Comparison of ENCODE assay signal across 28 cellular contexts in genomic region chr1:167496962-167497619, GRCh38. TPM values are rescaled to one million over a fixed set of nuclear protein-coding genes. Genes with fewer than 3 reads are reported as not detected.
DNase-seq lines count a peak whose midpoint lies in the region; ATAC-seq lines count a peak whose summit lies in the region.
"Had no signal": no experiment of that assay in that cellular context is flagged by ENCODE, and none has a peak within 500 bp of the region (broad histone marks: within the 10 kb centered on the region; RNA-seq: fewer than 3 reads in every experiment).

No MANE protein-coding gene starts in this region.

- peaks cover 32% of the 10 kb centered on the region for H3K36me3 ChIP-seq in CD4-positive, alpha-beta memory T cell (ENCODE audit: insufficient read depth, low read length)
- H3K36me3 ChIP-seq: left ventricle myocardium inferior, tibial nerve had no signal

- peaks cover 81 to 100% (median 92%) of the 10 kb centered on the region in 4 donors for H3K4me1 Mint-ChIP-seq in CD4-positive, alpha-beta memory T cell
- H3K4me1 Mint-ChIP-seq in T-helper 17 cell = peaks cover 87% of the 10 kb centered on the region
- H3K4me1 Mint-ChIP-seq in effector memory CD8-positive, alpha-beta T cell (ENCODE audit: low read depth in 2 of 2) = peaks cover 81 to 89% of the 10 kb centered on the region in 2 donors

- H3K4me3 Mint-ChIP-seq in CD4-positive, alpha-beta memory T cell = peak overlapping the region in 5 of 8 donors; percentile 49 to 60 (median 53)
- H3K4me3 Mint-ChIP-seq in T-helper 17 cell = peak overlapping the region; percentile 28
- H3K4me3 Mint-ChIP-seq in effector memory CD8-positive, alpha-beta T cell = peak overlapping the region; percentile 5 to 24

- intact Hi-C loops in CD4-positive, alpha-beta memory T cell (cut with micrococcal nuclease) = loop anchor here (2.0 to 10.0 kb wide), 2 partner anchors 14 to 58 kb away; partner anchors contain the start of gene CREG1

- H3K4me1 ChIP-seq in CD4-positive, alpha-beta memory T cell (ENCODE audit: insufficient read depth, low read length) = peaks cover 100% of the 10 kb centered on the region
- H3K4me1 ChIP-seq: left ventricle myocardium inferior had no signal

- H3K27ac Mint-ChIP-seq in CD4-positive, alpha-beta memory T cell = peak overlapping the region; percentile 46 to 100 (median 86)
- peak overlapping the region; percentile 98 for H3K27ac Mint-ChIP-seq in T-helper 17 cell
- peak overlapping the region; percentile 94 for H3K27ac Mint-ChIP-seq in effector memory CD8-positive, alpha-beta T cell

- H3K27me3 Mint-ChIP-seq in CD4-positive, alpha-beta memory T cell = no peaks in the 10 kb centered on the region
- no peaks in the 10 kb centered on the region for H3K27me3 Mint-ChIP-seq in T-helper 17 cell
- H3K27me3 Mint-ChIP-seq in effector memory CD8-positive, alpha-beta T cell = no peaks in the 10 kb centered on the region

- peaks cover 50 to 85% of the 10 kb centered on the region in 2 donors for H3K36me3 Mint-ChIP-seq in CD4-positive, alpha-beta memory T cell
- H3K36me3 Mint-ChIP-seq in T-helper 17 cell (ENCODE audit: low read depth) = peaks cover 10% of the 10 kb centered on the region
- peaks cover 66% of the 10 kb centered on the region for H3K36me3 Mint-ChIP-seq in effector memory CD8-positive, alpha-beta T cell (ENCODE audit: insufficient read depth)

- ATAC-seq in T-helper 17 cell (no peak), GM18519 (IDR thresholded peaks at IDR 0.05; ENCODE audit: low FRiP score, unreplicated experiment) (no peak)
- ATAC-seq in effector memory CD8-positive, alpha-beta T cell (replicated peaks) = no peak

- no peaks in the 10 kb centered on the region for H3K9me3 ChIP-seq in CD4-positive, alpha-beta memory T cell (ENCODE audit: control insufficient read depth in 1 of 2, low read length in 2 of 2)
- H3K9me3 ChIP-seq in T-helper 17 cell (ENCODE audit: control insufficient read depth, low read length, poor library complexity, severe bottlenecking) = no peaks in the 10 kb centered on the region
- H3K9me3 ChIP-seq: left ventricle myocardium inferior, SK-N-SH, tibial nerve had no signal

- no peaks in the 10 kb centered on the region for H3K27me3 ChIP-seq in CD4-positive, alpha-beta memory T cell (ENCODE audit: insufficient read depth, low read length)

- H3K9me3 Mint-ChIP-seq in CD4-positive, alpha-beta memory T cell = no peaks in the 10 kb centered on the region
- no peaks in the 10 kb centered on the region for H3K9me3 Mint-ChIP-seq in effector memory CD8-positive, alpha-beta T cell

- DNase-seq in NOMO-1 treated with DMSO at 0.1 percent for 48 hours (lab: John Stamatoyannopoulos, UW; ENCODE audit: unreplicated experiment) = peak; percentile 42
- no peak for DNase-seq in NOMO-1 treated with dmso at 0.1 percent for 144 hours (lab: John Stamatoyannopoulos, UW; ENCODE audit: unreplicated experiment)
- no peak for DNase-seq in CD4-positive, alpha-beta memory T cell
- no peak for DNase-seq in T-helper 17 cell
- DNase-seq in effector memory CD8-positive, alpha-beta T cell = no peak
- DNase-seq in NCI-H524 treated with DMSO at 0.1 percent for 48 hours (lab: John Stamatoyannopoulos, UW) = no peak
- DNase-seq in pons (ENCODE audit: low spot score) = no peak
- DNase-seq: 8988T; activated CD4-positive, alpha-beta T cell treated with anti-CD3 and anti-CD28 coated beads for 1 hour; AML-193; cerebellar nuclear complex; COR-L47; DMS53; GDM1; H7; hypothalamus; left ventricle myocardium inferior; NCI-H1436; NCI-H2107; NCI-H446; PC-3; SK-N-SH; T-helper 2 cell had no signal

- CTCF ChIA-PET in CD4-positive, alpha-beta memory T cell (lab: Charles Lee; ENCODE audit: partially characterized antibody) = interaction anchor here (0.7 to 1.7 kb wide), 4 partner anchors 13 to 59 kb away, joined by 3 to 6 read pairs (median 4); no protein-coding TSS in a partner anchor

- POLR2A ChIA-PET in CD4-positive, alpha-beta memory T cell (lab: Charles Lee; ENCODE audit: partially characterized antibody) = interaction anchor here (1.1 to 17.1 kb wide), 4 partner anchors 10 to 20 kb away, joined by 3 to 236 read pairs (median 14); partner anchors contain the start of gene CD247

- H3K4me3 ChIP-seq in CD4-positive, alpha-beta memory T cell (ENCODE audit: low read length in 2 of 2) = no peak overlapping the region
- H3K4me3 ChIP-seq: left ventricle myocardium inferior, tibial nerve had no signal

- H3K27ac ChIP-seq in CD4-positive, alpha-beta memory T cell (ENCODE audit: low read depth, low read length) = no peak overlapping the region
- H3K27ac ChIP-seq: left ventricle myocardium inferior, tibial nerve had no signal

RNA-seq across cellular contexts. Expression of gene CD247, which starts 21.2 kb away (rescaled TPM):
- 100 to 1,000 TPM; 340 to 341 TPM for total RNA-seq in CD4-positive, alpha-beta memory T cell
- 100 to 1,000 TPM; 260 to 404 TPM for polyA plus RNA-seq in CD4-positive, alpha-beta memory T cell
- total RNA-seq in T-helper 17 cell = 100 to 1,000 TPM; 265 to 295 TPM
- total RNA-seq: HT-29, MCF 10A, osteoblast, PC-3 had no signal

RNA-seq across cellular contexts. Expression of gene CREG1, which starts 56.5 kb away (rescaled TPM):
- 10 to 100 TPM; 21.0 to 21.7 TPM for total RNA-seq in CD4-positive, alpha-beta memory T cell
- 10 to 100 TPM; 19.4 to 27.7 TPM for polyA plus RNA-seq in CD4-positive, alpha-beta memory T cell
- total RNA-seq in T-helper 17 cell = 10 to 100 TPM in 1 of 2 donors, 1 to 10 TPM in 1; 7.3 to 12.6 TPM
